8 cellular contexts compared by ENCODE assay signal in the genomic region with DNA sequence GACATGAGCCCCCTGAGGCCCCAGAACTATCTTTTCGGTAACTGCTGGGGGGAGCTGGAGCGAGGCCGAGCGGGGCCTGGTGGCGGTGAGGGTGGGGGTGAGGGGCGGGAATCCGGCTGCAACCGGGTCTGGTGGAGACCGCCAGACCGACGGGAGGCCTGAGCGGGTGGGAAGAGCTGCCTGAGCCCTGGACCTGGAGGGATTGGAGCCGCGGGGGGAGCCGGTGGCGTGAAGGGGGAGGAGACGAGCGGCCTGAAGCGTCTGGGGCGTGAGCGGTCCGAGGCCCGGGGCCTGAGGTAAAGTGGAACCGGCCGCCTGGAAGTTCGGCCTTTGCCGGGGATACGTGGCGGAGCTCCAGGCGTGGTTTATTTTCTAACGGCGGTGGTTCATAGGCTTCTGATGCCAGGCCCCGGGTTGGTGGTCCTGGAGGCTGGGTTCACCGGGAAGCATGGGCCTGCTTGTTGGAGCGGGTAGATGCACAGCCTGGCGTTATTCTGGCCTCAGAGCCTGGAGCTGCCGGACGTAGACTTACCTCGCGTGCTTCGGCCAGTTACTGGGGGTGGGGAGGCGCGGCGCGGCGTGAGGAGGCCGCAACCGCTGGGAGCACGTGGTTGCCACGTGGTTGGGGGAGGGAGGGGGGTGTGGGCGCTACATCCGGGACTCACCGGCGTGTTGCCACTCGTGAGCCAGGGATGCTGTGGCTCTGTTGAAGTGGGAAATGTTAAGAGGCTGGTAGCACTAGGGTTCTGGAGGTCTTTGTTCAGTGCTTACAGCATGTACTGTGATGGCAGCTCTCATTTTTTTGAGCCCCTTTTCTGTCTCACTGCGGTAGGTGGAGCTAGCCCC. TPM values are rescaled to one million over a fixed set of nuclear protein-coding genes. Genes with fewer than 3 reads are reported as not detected.
DNase-seq lines count a peak whose midpoint lies in the region; ATAC-seq, FAIRE-seq and TF ChIP-seq lines count a peak whose summit lies in the region.

No MANE protein-coding gene starts in this region.

- peak overlapping the region; percentile 81 to 96 (median 86) for H3K4me3 ChIP-seq in keratinocyte (ENCODE audit: control insufficient read depth in 2 of 3, extremely low read depth in 1 of 3, insufficient read depth in 2 of 3, low read depth in 1 of 3, low read length in 3 of 3)

- peak overlapping the region; percentile 82 for H3K4me2 ChIP-seq in keratinocyte (ENCODE audit: control insufficient read depth, extremely low read depth, insufficient read depth, low read depth, low read length)

- peaks cover 19% of the 10 kb centered on the region for H3K4me1 ChIP-seq in keratinocyte (ENCODE audit: control insufficient read depth, extremely low read depth, insufficient read depth, low read length)

- no peak overlapping the region for H2AFZ ChIP-seq in keratinocyte (ENCODE audit: control insufficient read depth, low read length)

- peak; percentile 26 for DNase-seq in NCI-H1436 (lab: John Stamatoyannopoulos, UW)
- DNase-seq in NCI-H1436 treated with DMSO at 0.1 percent for 48 hours (lab: John Stamatoyannopoulos, UW): no peak
- peak; percentile 14 for DNase-seq in NCI-H1694 treated with DMSO at 0.1 percent for 48 hours (lab: John Stamatoyannopoulos, UW)
- DNase-seq in activated CD4-positive, CD25-positive, alpha-beta regulatory T cell (lab: John Stamatoyannopoulos, UW): peak; percentile 66 to 75 (median 72)
- peak in 58 of 61 donors; percentile 21 to 85 (median 63) for DNase-seq in caudate nucleus (lab: John Stamatoyannopoulos, UW)
- DNase-seq in keratinocyte (ENCODE audit: low read depth, low spot score): no peak
- DNase-seq in stimulated activated CD4-positive, alpha-beta T cell treated with anti-CD3 and anti-CD28 coated beads, Interleukin-15, amount 100 ng/mL, for 1 hour (ENCODE audit: low read depth in 1 of 2, low spot score in 1 of 2): peak; percentile 54 to 83

- peaks cover 14 to 41% of the 10 kb centered on the region in 2 experiments for H3K36me3 ChIP-seq in keratinocyte (ENCODE audit: control insufficient read depth in 2 of 2, extremely low read depth in 1 of 2, insufficient read depth in 2 of 2, low read length in 2 of 2)

- peaks cover 2% of the 10 kb centered on the region for H3K9me1 ChIP-seq in keratinocyte (ENCODE audit: control insufficient read depth, extremely low read depth, insufficient read depth, low read length)

- dilution Hi-C loops in keratinocyte (cut with MboI; ENCODE audit: extremely low pct_ligation_motif_present, low sequenced_read_pairs): no loop called here

- H3K27ac ChIP-seq in caudate nucleus (ENCODE audit: low read depth, low read length): peak overlapping the region; percentile 69
- peak overlapping the region; percentile 88 for H3K27ac ChIP-seq in keratinocyte (ENCODE audit: control insufficient read depth, insufficient read depth, low read length)

- ATAC-seq in HG02678 (IDR thresholded peaks at IDR 0.05; ENCODE audit: unreplicated experiment): peak; percentile 37

- no peak for FAIRE-seq in keratinocyte (lab: Jason Lieb, UNC)

- H4K20me1 ChIP-seq in keratinocyte (ENCODE audit: control insufficient read depth, extremely low read depth, insufficient read depth, low read length): peaks cover 45% of the 10 kb centered on the region

- TF ChIP-seq CTCF in keratinocyte (optimal IDR thresholded peaks at IDR 0.05 in 1 of 3, IDR thresholded peaks at IDR 0.05 in 1 of 3, conservative IDR thresholded peaks at IDR 0.05 in 1 of 3; ENCODE audit: extremely low read depth in 1 of 3, insufficient read depth in 2 of 3, low read length in 3 of 3): no peak

- peaks cover 55% of the 10 kb centered on the region for H3K79me2 ChIP-seq in keratinocyte (ENCODE audit: control insufficient read depth, insufficient read depth, low read length)

- no peaks in the 10 kb centered on the region for H3K9me3 ChIP-seq in keratinocyte (ENCODE audit: control insufficient read depth, low read depth, low read length)

- no peaks in the 10 kb centered on the region for H3K27me3 ChIP-seq in keratinocyte (ENCODE audit: control insufficient read depth, extremely low read depth, insufficient read depth, low read length)

- H3K9ac ChIP-seq in keratinocyte (ENCODE audit: control insufficient read depth, extremely low read depth, insufficient read depth, low read length): peak overlapping the region; percentile 98

RNA-seq across cellular contexts. Expression of a gene that starts 0.5 kb away (rescaled TPM):
- 1,409 to 8,516 TPM (median 2,398 TPM) in 3 replicates for polyA plus RNA-seq in keratinocyte
- 1,849 TPM for polyA plus RNA-seq in keratinocyte (2011; ENCODE audit: low read depth)
- 4,290 and 5,353 TPM in 2 replicates for polyA plus RNA-seq in keratinocyte (2011; cell fraction: cytosol; rRNA removed)
- polyA plus RNA-seq in keratinocyte (2011; cell fraction: nucleus; rRNA removed): 4,148 and 4,468 TPM in 2 replicates
- polyA plus RNA-seq in keratinocyte (2012; ENCODE audit: low replicate concordance): 2,131 and 4,378 TPM in 2 replicates
- polyA minus RNA-seq in keratinocyte: 569 to 1,646 TPM (median 1,515 TPM) in 3 replicates
- polyA minus RNA-seq in keratinocyte (2011; cell fraction: cytosol; rRNA and poly(A)+ RNA removed): 3,273 TPM
- 330 and 434 TPM in 2 replicates for polyA minus RNA-seq in keratinocyte (2011; cell fraction: nucleus; rRNA and poly(A)+ RNA removed)

RNA-seq across cellular contexts. Expression of a gene that starts 31.3 kb away (rescaled TPM):
- 0.03 to 0.06 TPM (median 0.05 TPM) in 3 replicates for polyA plus RNA-seq in keratinocyte
- 0.96 TPM for polyA plus RNA-seq in keratinocyte (2011; ENCODE audit: low read depth)
- not detected in 2 replicates for polyA plus RNA-seq in keratinocyte (2011; cell fraction: cytosol; rRNA removed)
- 0.15 and 0.32 TPM in 2 replicates for polyA plus RNA-seq in keratinocyte (2011; cell fraction: nucleus; rRNA removed)
- 0.07 and 0.73 TPM in 2 replicates for polyA plus RNA-seq in keratinocyte (2012; ENCODE audit: low replicate concordance)
- polyA minus RNA-seq in keratinocyte: not detected in 3 replicates
- not detected for polyA minus RNA-seq in keratinocyte (2011; cell fraction: cytosol; rRNA and poly(A)+ RNA removed)
- 0.39 and 0.42 TPM in 2 replicates for polyA minus RNA-seq in keratinocyte (2011; cell fraction: nucleus; rRNA and poly(A)+ RNA removed)

Comparison
In these comparisons a context has a peak if more than half of its experiments do, and no peak if none do; other contexts are left out.
1. DNase-seq: peak in NCI-H1436 (single experiment), NCI-H1694 treated with DMSO at 0.1 percent for 48 hours (single experiment), activated CD4-positive, CD25-positive, alpha-beta regulatory T cell (4 of 4), caudate nucleus (58 of 61) and stimulated activated CD4-positive, alpha-beta T cell treated with anti-CD3 and anti-CD28 coated beads, Interleukin-15, amount 100 ng/mL, for 1 hour (2 of 2); none in NCI-H1436 treated with DMSO at 0.1 percent for 48 hours (single experiment) and keratinocyte (single experiment).